Comparison of ENCODE assay signal across 1 cellular context in genomic region chr16:65015577-65015976, GRCh38.
TF ChIP-seq lines count a peak whose summit lies in the region.

No MANE protein-coding gene starts in this region.

TF ChIP-seq in H1, 55 proteins besides CTCF, POLR2A, EP300 and RAD21 (continued from another document):
- TF ChIP-seq EZH2 (IDR thresholded peaks at IDR 0.05; ENCODE audit: low read depth, low read length, severe bottlenecking) (no peak), RNF2 (IDR thresholded peaks at IDR 0.05; ENCODE audit: borderline replicate concordance, low read depth, low read length, missing control alignments, poor library complexity, severe bottlenecking) (no peak)
